ENCODE assay signal across 23 cellular contexts in genomic region chr11:123588117-123588815, GRCh38.
DNase-seq lines count a peak whose midpoint lies in the region; ATAC-seq and TF ChIP-seq lines count a peak whose summit lies in the region.
"Had no signal": no experiment of that assay in that cellular context is flagged by ENCODE, and none has a peak within 500 bp of the region (broad histone marks: within the 10 kb centered on the region; RNA-seq: fewer than 3 reads in every experiment).

No MANE protein-coding gene starts in this region.

- peak overlapping the region; percentile 63 for H3K4me2 ChIP-seq in hepatocyte
- H3K4me2 ChIP-seq: BLaER1 treated with 17β-estradiol and CSF1 and Interleukin-3, amounts not matched to agents 10 nM and 100 nM; smooth muscle cell had no signal

- WGBS in hepatocyte (ENCODE audit: low lambda C conversion rate, missing lambda C conversion rate): 69% methylated on average over 14 of the region's 14 CpGs

- no peaks in the 10 kb centered on the region for H3K9me2 ChIP-seq in hepatocyte (replicated peaks; ENCODE audit: insufficient read depth)

- H3K4me1 Mint-ChIP-seq in Calu3 (ENCODE audit: low read depth, unreplicated experiment): peaks cover 61% of the 10 kb centered on the region
- peaks cover 43% of the 10 kb centered on the region for H3K4me1 Mint-ChIP-seq in progenitor cell of endocrine pancreas (ENCODE audit: low read depth)

- CTCF ChIA-PET in Calu3 (lab: Charles Lee): interaction anchor here (0.6 kb wide), 1 partner anchor 75 kb away, joined by 3 read pairs; no protein-coding TSS in a partner anchor

- peak overlapping the region; percentile 89 for H3K27ac ChIP-seq in hepatocyte
- H3K27ac ChIP-seq: BLaER1 treated with 17β-estradiol and CSF1 and Interleukin-3, amounts not matched to agents 10 nM and 100 nM; neutrophil had no signal

- H3K27ac Mint-ChIP-seq in Calu3 (ENCODE audit: unreplicated experiment) (peak overlapping the region; percentile 78), progenitor cell of endocrine pancreas (peak overlapping the region; percentile 97)

- TF ChIP-seq CTCF in Calu3 (IDR thresholded peaks at IDR 0.05; ENCODE audit: unreplicated experiment): no peak
- TF ChIP-seq CTCF in hepatocyte (IDR thresholded peaks at IDR 0.05; ENCODE audit: poor library complexity): no peak
- no peak for TF ChIP-seq CTCF in progenitor cell of endocrine pancreas (IDR thresholded peaks at IDR 0.05; ENCODE audit: unreplicated experiment)

- ATAC-seq in HG03521 (IDR thresholded peaks at IDR 0.05; ENCODE audit: unreplicated experiment) (no peak), HG02981 (IDR thresholded peaks at IDR 0.05; ENCODE audit: unreplicated experiment) (no peak)

- peaks cover 38% of the 10 kb centered on the region for H3K4me1 ChIP-seq in hepatocyte (ENCODE audit: insufficient read depth)

- BruUV-seq in Calu3 (replicated peaks; lab: Mats Ljungman, UMichigan): no TSS peak

- no peak overlapping the region for H2AFZ ChIP-seq in hepatocyte

- H3K79me2 ChIP-seq in hepatocyte: no peaks in the 10 kb centered on the region

- DNase-seq in Calu3: peak; percentile 49
- DNase-seq in NCI-H526 (lab: John Stamatoyannopoulos, UW): peak; percentile 50 to 90
- peak; percentile 75 for DNase-seq in hepatocyte (ENCODE audit: low spot score)
- peak; percentile 42 for DNase-seq in progenitor cell of endocrine pancreas (ENCODE audit: low spot score, unreplicated experiment)
- no peak for DNase-seq in activated naive CD4-positive, alpha-beta T cell treated with anti-CD3 and anti-CD28 coated beads, Interleukin-2, amount 50 U/mL, for 16 hours
- DNase-seq: activated CD4-positive, alpha-beta T cell treated with anti-CD3 and anti-CD28 coated beads for 4 hours; activated naive CD4-positive, alpha-beta T cell treated with Interleukin-2 at 50 U/mL for 16 hours; activated T-cell treated with anti-CD3 and anti-CD28 coated beads, Interleukin-2, amount 50 U/mL, for 48 hours; amygdala; cortex of kidney; EL; KBM-7; MM.1S; NCI-H1417 treated with DMSO at 0.1 percent for 48 hours; NCI-H446 treated with DMSO at 0.1 percent for 48 hours; SIG-M5; stimulated activated CD4-positive, alpha-beta T cell treated with anti-CD3 and anti-CD28 coated beads, Interleukin-2, amount 100 ng/mL, for 24 hours; SW 1271 had no signal

- H3K27me3 Mint-ChIP-seq in Calu3 (ENCODE audit: unreplicated experiment): no peaks in the 10 kb centered on the region
- H3K27me3 Mint-ChIP-seq in progenitor cell of endocrine pancreas: peaks cover 4% of the 10 kb centered on the region

- no peaks in the 10 kb centered on the region for H3K36me3 ChIP-seq in hepatocyte (replicated peaks; ENCODE audit: insufficient read depth, low read depth)

- H3K36me3 Mint-ChIP-seq in Calu3 (ENCODE audit: insufficient read depth, unreplicated experiment) (peaks cover 20% of the 10 kb centered on the region), progenitor cell of endocrine pancreas (ENCODE audit: insufficient read depth) (no peaks in the 10 kb centered on the region)

- intact Hi-C loops in Calu3 (cut with micrococcal nuclease; ENCODE audit: unreplicated experiment): loop anchor here (10.0 kb wide), 1 partner anchor 57 kb away; no protein-coding TSS in a partner anchor

- no peaks in the 10 kb centered on the region for H3K27me3 ChIP-seq in hepatocyte
- H3K27me3 ChIP-seq: BLaER1 treated with 17β-estradiol and CSF1 and Interleukin-3, amounts not matched to agents 10 nM and 100 nM; neutrophil had no signal

- no peak overlapping the region for H3K4me3 ChIP-seq in hepatocyte
- H3K4me3 ChIP-seq: BLaER1 treated with 17β-estradiol and CSF1 and Interleukin-3, amounts not matched to agents 10 nM and 100 nM; smooth muscle cell had no signal

- H3K9me3 Mint-ChIP-seq in Calu3 (ENCODE audit: low read depth, unreplicated experiment) (no peaks in the 10 kb centered on the region), progenitor cell of endocrine pancreas (ENCODE audit: low read depth) (no peaks in the 10 kb centered on the region)

- H3K4me3 Mint-ChIP-seq in Calu3 (ENCODE audit: low read depth, unreplicated experiment): peak overlapping the region; percentile 6
- H3K4me3 Mint-ChIP-seq in progenitor cell of endocrine pancreas (ENCODE audit: low read depth): peak overlapping the region; percentile 30

- no peaks in the 10 kb centered on the region for H4K20me1 ChIP-seq in hepatocyte (ENCODE audit: insufficient read depth, poor library complexity, severe bottlenecking)

- H3K9me3 ChIP-seq in hepatocyte (ENCODE audit: low read depth): no peaks in the 10 kb centered on the region
- H3K9me3 ChIP-seq: BLaER1 treated with 17β-estradiol and CSF1 and Interleukin-3, amounts not matched to agents 10 nM and 100 nM; neutrophil had no signal
